8 cellular contexts compared by ENCODE assay signal in the genomic region with DNA sequence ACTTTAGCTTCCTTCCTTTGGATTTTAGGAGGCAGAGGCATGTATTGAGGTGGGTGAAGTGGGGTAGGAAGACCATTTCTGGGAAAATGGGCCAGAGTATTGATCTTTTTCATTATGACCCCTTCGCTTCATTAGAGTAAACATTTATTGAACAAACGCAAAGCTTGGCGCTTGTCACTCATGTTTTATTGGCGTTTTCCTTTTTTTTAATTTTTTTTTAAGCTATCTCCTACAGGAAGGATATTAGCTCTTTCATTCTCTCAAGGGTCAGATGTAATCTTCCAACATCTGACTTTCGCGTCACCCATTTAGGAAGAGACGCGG. TPM values are rescaled to one million over a fixed set of nuclear protein-coding genes. Genes with fewer than 3 reads are reported as not detected.
A peak's percentile ranks its signal among the peaks of the same experiment; 100 is the strongest.
DNase-seq lines count a peak whose midpoint lies in the region; ATAC-seq, FAIRE-seq and TF ChIP-seq lines count a peak whose summit lies in the region.

No MANE protein-coding gene starts in this region.

- H3K9ac ChIP-seq in DND-41 (ENCODE audit: low read depth, low read length) (peak overlapping the region; percentile 98), trophoblast cell (ENCODE audit: low read length) (no peak overlapping the region)

- no peak for ATAC-seq in DND-41 (ENCODE audit: insufficient read depth, low read depth)
- no peak for ATAC-seq in GM21717 (IDR thresholded peaks at IDR 0.05; ENCODE audit: unreplicated experiment)
- no peak for ATAC-seq in HG03342 (IDR thresholded peaks at IDR 0.05; ENCODE audit: unreplicated experiment)

- no peak overlapping the region for H3K4ac ChIP-seq in trophoblast cell (ENCODE audit: low read depth, low read length)

- H3K4me1 ChIP-seq in DND-41 (ENCODE audit: insufficient read depth, low read length) (peaks cover 46% of the 10 kb centered on the region), Peyer's patch (peaks cover 0 to 17% (median 12%) of the 10 kb centered on the region in 4 donors), trophoblast cell (ENCODE audit: control insufficient read depth in 1 of 2, insufficient read depth in 2 of 2, low read length in 2 of 2) (no peaks in the 10 kb centered on the region)

- no peak for FAIRE-seq in GM12892 (lab: Jason Lieb, UNC)

- H2BK12ac ChIP-seq in trophoblast cell (ENCODE audit: low read length): no peak overlapping the region

- TF ChIP-seq CTCF in DND-41 (IDR thresholded peaks at IDR 0.05; ENCODE audit: borderline replicate concordance, extremely low read depth, low read length, poor library complexity, severe bottlenecking) (no peak), Peyer's patch (IDR thresholded peaks at IDR 0.05) (no peak)

- H3K27me3 ChIP-seq in DND-41 (ENCODE audit: insufficient read depth, low read length, poor library complexity): no peaks in the 10 kb centered on the region
- no peaks in the 10 kb centered on the region for H3K27me3 ChIP-seq in Peyer's patch
- no peaks in the 10 kb centered on the region for H3K27me3 ChIP-seq in trophoblast cell (ENCODE audit: insufficient read depth, low read length)

- H3K9me3 ChIP-seq in DND-41 (ENCODE audit: insufficient read depth, low read length, severe bottlenecking): no peaks in the 10 kb centered on the region
- no peaks in the 10 kb centered on the region for H3K9me3 ChIP-seq in Peyer's patch
- H3K9me3 ChIP-seq in trophoblast cell (ENCODE audit: insufficient read depth, low read depth, low read length): no peaks in the 10 kb centered on the region

- H2AFZ ChIP-seq in DND-41 (ENCODE audit: low read depth, low read length) (peak overlapping the region; percentile 76), trophoblast cell (ENCODE audit: insufficient read depth, low read length, poor library complexity) (no peak overlapping the region)

- H3K36me3 ChIP-seq in DND-41 (ENCODE audit: insufficient read depth, low read length) (peaks cover 24% of the 10 kb centered on the region), Peyer's patch (peaks cover 0 to 14% (median 0%) of the 10 kb centered on the region in 3 donors), trophoblast cell (ENCODE audit: control insufficient read depth in 1 of 2, insufficient read depth in 2 of 2, low read length in 2 of 2) (peaks cover 6 to 8% of the 10 kb centered on the region in 2 experiments)

- no peak overlapping the region for H2BK120ac ChIP-seq in trophoblast cell (ENCODE audit: insufficient read depth, low read length, poor library complexity)

- H3K27ac ChIP-seq in DND-41 (ENCODE audit: low read length): peak overlapping the region; percentile 93
- H3K27ac ChIP-seq in Peyer's patch: peak overlapping the region in 2 of 4 donors; percentile 100
- peak overlapping the region; percentile 82 for H3K27ac ChIP-seq in epithelial cell of prostate
- H3K27ac ChIP-seq in trophoblast cell (ENCODE audit: low read depth, low read length): no peak overlapping the region

- no peak overlapping the region for H3K23ac ChIP-seq in trophoblast cell (ENCODE audit: low read length)

- no peak overlapping the region for H3K18ac ChIP-seq in trophoblast cell (ENCODE audit: low read length)

- H4K91ac ChIP-seq in trophoblast cell (ENCODE audit: low read depth, low read length): no peak overlapping the region

- no CpG with 5 or more reads among the region's 8 CpGs for WGBS in trophoblast cell (ENCODE audit: extremely low coverage, insufficient coverage, insufficient read length)

- H4K20me1 ChIP-seq in DND-41 (ENCODE audit: insufficient read depth, low read length): peaks cover 42% of the 10 kb centered on the region

- peaks cover 6% of the 10 kb centered on the region for H3K79me1 ChIP-seq in trophoblast cell (ENCODE audit: low read length)

- no peak overlapping the region for H2AK5ac ChIP-seq in trophoblast cell (ENCODE audit: low read length)

- H2BK5ac ChIP-seq in trophoblast cell (ENCODE audit: low read depth, low read length, poor library complexity): no peak overlapping the region

- H3K4me2 ChIP-seq in DND-41 (ENCODE audit: insufficient read depth, low read length): peak overlapping the region; percentile 63
- H3K4me2 ChIP-seq in trophoblast cell (ENCODE audit: low read length): peak overlapping the region; percentile 31

- H3K14ac ChIP-seq in trophoblast cell (ENCODE audit: low read length): no peak overlapping the region

- no peak overlapping the region for H4K8ac ChIP-seq in trophoblast cell (ENCODE audit: low read depth, low read length)

- DNase-seq in DND-41 (no peak), Peyer's patch (no peak), epithelial cell of prostate (ENCODE audit: low read depth, low spot score) (no peak), trophoblast cell (no peak), GM12892 (ENCODE audit: insufficient read length) (no peak)
- DNase-seq in activated effector memory CD4-positive, alpha-beta T cell treated with anti-CD3 and anti-CD28 coated beads, Interleukin-2, amount 50 U/mL, for 16 hours: no peak

- H4K12ac ChIP-seq in trophoblast cell (ENCODE audit: low read depth, low read length): no peak overlapping the region

- H3K4me3 ChIP-seq in DND-41 (ENCODE audit: low read depth in 1 of 2, low read length in 2 of 2): peak overlapping the region; percentile 72 to 99; a peak in 3 of 4 replicates
- H3K4me3 ChIP-seq in Peyer's patch: peak overlapping the region; percentile 77 to 99 (median 96)
- no peak overlapping the region for H3K4me3 ChIP-seq in trophoblast cell (ENCODE audit: low read depth, low read length)

- peaks cover 47% of the 10 kb centered on the region for H3K79me2 ChIP-seq in DND-41 (ENCODE audit: insufficient read depth, low read length)
- H3K79me2 ChIP-seq in trophoblast cell (ENCODE audit: control insufficient read depth, insufficient read depth, low read length, poor library complexity): peaks cover 10% of the 10 kb centered on the region

- TF ChIP-seq POLR2A in Peyer's patch (IDR thresholded peaks at IDR 0.05) (no peak), GM12892 (IDR thresholded peaks at IDR 0.05; ENCODE audit: low read depth, low read length) (no peak)

RNA-seq across cellular contexts. Expression of a gene that starts 0.3 kb away (rescaled TPM):
- total RNA-seq in Peyer's patch: 100 to 1,000 TPM in 2 of 4 donors, 10 to 100 TPM in 2; 64.2 to 155 (median 98.2) TPM
- 473 and 483 TPM in 2 replicates for polyA plus RNA-seq in trophoblast cell (2013)
- polyA plus RNA-seq in GM12892 (2012; ENCODE audit: missing spikeins): 581 TPM
